18 cellular contexts compared by ENCODE assay signal in genomic region chr19:3142938-3143337, GRCh38. TPM values are rescaled to one million over a fixed set of nuclear protein-coding genes. Genes with fewer than 3 reads are reported as not detected.
DNase-seq lines count a peak whose midpoint lies in the region; ATAC-seq and TF ChIP-seq lines count a peak whose summit lies in the region.
"Had no signal": no experiment of that assay in that cellular context is flagged by ENCODE, and none has a peak within 500 bp of the region (broad histone marks: within the 10 kb centered on the region; RNA-seq: fewer than 3 reads in every experiment).

No MANE protein-coding gene starts in this region.

- POLR2A ChIA-PET in activated naive CD8-positive, alpha-beta T cell treated with anti-CD3 and anti-CD28 coated beads, Interleukin-2, amount 10 ng/mL, durations not matched to agents 7 days and 5 days (lab: Charles Lee), result interaction anchor here (0.5 to 1.0 kb wide), 2 partner anchors 12 to 178 kb away, joined by 3 to 5 read pairs; no protein-coding TSS in a partner anchor

- no peaks in the 10 kb centered on the region for H3K27me3 ChIP-seq in RWPE2 (ENCODE audit: insufficient read depth, poor library complexity, severe bottlenecking)
- no peaks in the 10 kb centered on the region for H3K27me3 ChIP-seq in esophagus (ENCODE audit: control insufficient read depth in 1 of 2, insufficient read depth in 2 of 2, low read length in 2 of 2)
- peaks cover 0 to 7% (median 0%) of the 10 kb centered on the region in 7 donors for H3K27me3 ChIP-seq in spleen (replicated peaks in 1 of 7)
- H3K27me3 ChIP-seq: thyroid gland had no signal

- DNase-seq in activated naive CD8-positive, alpha-beta T cell treated with anti-CD3 and anti-CD28 coated beads, Interleukin-2, amount 10 ng/mL, durations not matched to agents 7 days and 5 days, result no peak
- no peak for DNase-seq in activated naive CD8-positive, alpha-beta T cell treated with anti-CD3 and anti-CD28 coated beads for 36 hours
- no peak for DNase-seq in RWPE2 (ENCODE audit: low spot score)
- DNase-seq in spleen, result peak; percentile 24
- DNase-seq in glutamatergic neuron, result no peak
- DNase-seq in LoVo (ENCODE audit: low spot score), result no peak
- DNase-seq: activated CD4-positive, alpha-beta T cell treated with anti-CD3 and anti-CD28 coated beads, Interleukin-2, amount 10 ng/mL, durations not matched to agents 24 days and 14 days; anterior cingulate cortex; COR-L47; naive B cell; T-helper 9 cell; thyroid gland had no signal

- TF ChIP-seq CTCF in RWPE2 (IDR thresholded peaks at IDR 0.05; ENCODE audit: poor library complexity, severe bottlenecking), result no peak
- TF ChIP-seq CTCF in spleen (IDR thresholded peaks at IDR 0.05 in 8 of 11, conservative IDR thresholded peaks at IDR 0.05 in 3 of 11), result no peak
- TF ChIP-seq CTCF in glutamatergic neuron (IDR thresholded peaks at IDR 0.05; ENCODE audit: partially characterized antibody, unreplicated experiment), result no peak

- H3K27me3 Mint-ChIP-seq in activated naive CD8-positive, alpha-beta T cell treated with anti-CD3 and anti-CD28 coated beads, Interleukin-2, amount 10 ng/mL, durations not matched to agents 7 days and 5 days, result no peaks in the 10 kb centered on the region
- H3K27me3 Mint-ChIP-seq in activated naive CD8-positive, alpha-beta T cell treated with anti-CD3 and anti-CD28 coated beads for 36 hours, result peaks cover 2% of the 10 kb centered on the region
- no peaks in the 10 kb centered on the region for H3K27me3 Mint-ChIP-seq in glutamatergic neuron (ENCODE audit: unreplicated experiment)
- H3K27me3 Mint-ChIP-seq: activated CD4-positive, alpha-beta T cell treated with anti-CD3 and anti-CD28 coated beads, Interleukin-2, amount 10 ng/mL, durations not matched to agents 24 days and 14 days had no signal

- H3K4me3 Mint-ChIP-seq in activated naive CD8-positive, alpha-beta T cell treated with anti-CD3 and anti-CD28 coated beads, Interleukin-2, amount 10 ng/mL, durations not matched to agents 7 days and 5 days, result no peak overlapping the region
- H3K4me3 Mint-ChIP-seq in activated naive CD8-positive, alpha-beta T cell treated with anti-CD3 and anti-CD28 coated beads for 36 hours, result no peak overlapping the region
- H3K4me3 Mint-ChIP-seq in glutamatergic neuron (ENCODE audit: unreplicated experiment), result no peak overlapping the region

- ATAC-seq in activated naive CD8-positive, alpha-beta T cell treated with anti-CD3 and anti-CD28 coated beads, Interleukin-2, amount 10 ng/mL, durations not matched to agents 7 days and 5 days (ENCODE audit: low read depth), result no peak
- ATAC-seq in RWPE2 (ENCODE audit: low read depth), result no peak
- ATAC-seq in GM21447 (IDR thresholded peaks at IDR 0.05; ENCODE audit: unreplicated experiment), result no peak

- peaks cover 15% of the 10 kb centered on the region for H3K36me3 Mint-ChIP-seq in activated naive CD8-positive, alpha-beta T cell treated with anti-CD3 and anti-CD28 coated beads, Interleukin-2, amount 10 ng/mL, durations not matched to agents 7 days and 5 days
- peaks cover 4% of the 10 kb centered on the region for H3K36me3 Mint-ChIP-seq in activated naive CD8-positive, alpha-beta T cell treated with anti-CD3 and anti-CD28 coated beads for 36 hours
- peaks cover 8% of the 10 kb centered on the region for H3K36me3 Mint-ChIP-seq in glutamatergic neuron (ENCODE audit: unreplicated experiment)
- H3K36me3 Mint-ChIP-seq: naive B cell had no signal

- H3K9me3 Mint-ChIP-seq in activated naive CD8-positive, alpha-beta T cell treated with anti-CD3 and anti-CD28 coated beads, Interleukin-2, amount 10 ng/mL, durations not matched to agents 7 days and 5 days, result no peaks in the 10 kb centered on the region
- peaks cover 4% of the 10 kb centered on the region for H3K9me3 Mint-ChIP-seq in activated naive CD8-positive, alpha-beta T cell treated with anti-CD3 and anti-CD28 coated beads for 36 hours
- H3K9me3 Mint-ChIP-seq in glutamatergic neuron (ENCODE audit: unreplicated experiment), result peaks cover 2% of the 10 kb centered on the region
- H3K9me3 Mint-ChIP-seq: activated T-cell treated with anti-CD3 and anti-CD28 coated beads, Interleukin-2, amount 50 U/mL, for 72 hours had no signal

- H3K27ac ChIP-seq in RWPE2 (ENCODE audit: poor library complexity, severe bottlenecking) (peak overlapping the region; percentile 97), esophagus (ENCODE audit: low read depth in 2 of 2, low read length in 1 of 2) (peak overlapping the region; percentile 90 to 96), spleen (peak overlapping the region in 6 of 8 donors; percentile 77 to 90 (median 83))

- 58 to 63% methylated on average over 9 of the region's 9 CpGs for WGBS in esophagus, 2 donors
- WGBS in spleen, 5 donors, result 50 to 72% (median 57%) methylated on average over 9 of the region's 9 CpGs

- H3K36me3 ChIP-seq in RWPE2 (ENCODE audit: low read depth), result peaks cover 40% of the 10 kb centered on the region
- H3K36me3 ChIP-seq in esophagus (ENCODE audit: control insufficient read depth in 2 of 2, insufficient read depth in 2 of 2, low read length in 1 of 2), result no peaks in the 10 kb centered on the region
- no peaks in the 10 kb centered on the region for H3K36me3 ChIP-seq in spleen
- H3K36me3 ChIP-seq: thyroid gland had no signal

- peaks cover 16% of the 10 kb centered on the region for H3K4me1 ChIP-seq in RWPE2 (ENCODE audit: insufficient read depth, poor library complexity, severe bottlenecking)
- H3K4me1 ChIP-seq in esophagus (ENCODE audit: control insufficient read depth in 2 of 2, insufficient read depth in 2 of 2, low read length in 1 of 2), result peaks cover 2 to 7% of the 10 kb centered on the region in 2 donors
- H3K4me1 ChIP-seq in spleen, result peaks cover 11 to 61% (median 47%) of the 10 kb centered on the region in 6 donors

- intact Hi-C loops in spleen (cut with DNase I; ENCODE audit: low total_unique reads), result no loop called here

- H3K4me3 ChIP-seq in RWPE2 (ENCODE audit: severe bottlenecking) (no peak overlapping the region), esophagus (ENCODE audit: low read depth in 1 of 2, low read length in 2 of 2) (no peak overlapping the region), spleen (no peak overlapping the region)
- H3K4me3 ChIP-seq: thyroid gland had no signal

- peaks cover 19% of the 10 kb centered on the region for H3K4me1 Mint-ChIP-seq in activated naive CD8-positive, alpha-beta T cell treated with anti-CD3 and anti-CD28 coated beads, Interleukin-2, amount 10 ng/mL, durations not matched to agents 7 days and 5 days
- H3K4me1 Mint-ChIP-seq in activated naive CD8-positive, alpha-beta T cell treated with anti-CD3 and anti-CD28 coated beads for 36 hours, result peaks cover 14% of the 10 kb centered on the region
- H3K4me1 Mint-ChIP-seq in glutamatergic neuron (ENCODE audit: low read depth, unreplicated experiment), result no peaks in the 10 kb centered on the region

- no peaks in the 10 kb centered on the region for H3K9me3 ChIP-seq in RWPE2 (ENCODE audit: severe bottlenecking)
- no peaks in the 10 kb centered on the region for H3K9me3 ChIP-seq in esophagus (ENCODE audit: control insufficient read depth in 2 of 2, insufficient read depth in 1 of 2, low read depth in 1 of 2, low read length in 1 of 2)
- H3K9me3 ChIP-seq in spleen, result peaks cover 0 to 7% (median 0%) of the 10 kb centered on the region in 8 donors
- H3K9me3 ChIP-seq: thyroid gland had no signal

- TF ChIP-seq POLR2A in spleen (IDR thresholded peaks at IDR 0.05), result no peak

- peak overlapping the region; percentile 40 for H3K27ac Mint-ChIP-seq in activated naive CD8-positive, alpha-beta T cell treated with anti-CD3 and anti-CD28 coated beads, Interleukin-2, amount 10 ng/mL, durations not matched to agents 7 days and 5 days
- H3K27ac Mint-ChIP-seq in activated naive CD8-positive, alpha-beta T cell treated with anti-CD3 and anti-CD28 coated beads for 36 hours, result no peak overlapping the region
- no peak overlapping the region for H3K27ac Mint-ChIP-seq in glutamatergic neuron (ENCODE audit: unreplicated experiment)

RNA-seq across cellular contexts. Expression of gene GNA15, which starts 7.1 kb away (rescaled TPM):
- 10 to 100 TPM; 17.9 to 19.5 TPM for total RNA-seq in activated naive CD8-positive, alpha-beta T cell treated with anti-CD3 and anti-CD28 coated beads, Interleukin-2, amount 10 ng/mL, durations not matched to agents 7 days and 5 days
- 1 to 10 TPM; 7.5 to 7.8 TPM for total RNA-seq in activated naive CD8-positive, alpha-beta T cell treated with anti-CD3 and anti-CD28 coated beads for 36 hours
- polyA plus RNA-seq in esophagus, result 100 to 1,000 TPM; 118 to 135 TPM
- 10 to 100 TPM in 6 of 7 donors, 1 to 10 TPM in 1; 9.8 to 24.9 (median 12.7) TPM for total RNA-seq in spleen
- polyA plus RNA-seq in spleen, result 1 to 10 TPM; 3.8 to 7.6 (median 5.2) TPM
- not detected for total RNA-seq in glutamatergic neuron (ENCODE audit: unreplicated experiment)
- polyA plus RNA-seq: AG04450 had no signal

RNA-seq across cellular contexts. Expression of gene S1PR4, which starts 35.6 kb away (rescaled TPM):
- total RNA-seq in activated naive CD8-positive, alpha-beta T cell treated with anti-CD3 and anti-CD28 coated beads, Interleukin-2, amount 10 ng/mL, durations not matched to agents 7 days and 5 days, result 100 to 1,000 TPM; 133 to 134 TPM
- total RNA-seq in activated naive CD8-positive, alpha-beta T cell treated with anti-CD3 and anti-CD28 coated beads for 36 hours, result 10 to 100 TPM; 37.5 to 42.7 TPM
- polyA plus RNA-seq in esophagus, result 1 to 10 TPM; 1.5 to 2.4 TPM
- total RNA-seq in spleen, result 100 to 1,000 TPM in 2 of 7 donors, 10 to 100 TPM in 5; 46.3 to 171 (median 64.4) TPM
- 10 to 100 TPM; 44.7 to 68.9 (median 59.6) TPM for polyA plus RNA-seq in spleen
- not detected for total RNA-seq in glutamatergic neuron (ENCODE audit: unreplicated experiment)
- total RNA-seq: G401, HT-29 had no signal
- polyA plus RNA-seq: AG04450 had no signal

RNA-seq across cellular contexts. Expression of gene NCLN, which starts 42.8 kb away (rescaled TPM):
- total RNA-seq in activated naive CD8-positive, alpha-beta T cell treated with anti-CD3 and anti-CD28 coated beads, Interleukin-2, amount 10 ng/mL, durations not matched to agents 7 days and 5 days, result 10 to 100 TPM; 51.1 to 53.8 TPM
- 10 to 100 TPM; 86.5 to 91.3 TPM for total RNA-seq in activated naive CD8-positive, alpha-beta T cell treated with anti-CD3 and anti-CD28 coated beads for 36 hours
- polyA plus RNA-seq in esophagus, result 10 to 100 TPM; 23.9 to 24.9 TPM
- 10 to 100 TPM; 37.8 to 59.2 (median 47.1) TPM for total RNA-seq in spleen
- polyA plus RNA-seq in spleen, result 10 to 100 TPM; 41.4 to 89.5 (median 79.6) TPM
- 54.4 TPM for total RNA-seq in glutamatergic neuron (ENCODE audit: unreplicated experiment)

RNA-seq across cellular contexts. Expression of gene GNA11, which starts 48.8 kb away (rescaled TPM):
- total RNA-seq in activated naive CD8-positive, alpha-beta T cell treated with anti-CD3 and anti-CD28 coated beads, Interleukin-2, amount 10 ng/mL, durations not matched to agents 7 days and 5 days, result under 1 TPM; 0.44 to 0.71 TPM
- total RNA-seq in activated naive CD8-positive, alpha-beta T cell treated with anti-CD3 and anti-CD28 coated beads for 36 hours, result 1 to 10 TPM; 4.5 to 4.6 TPM
- polyA plus RNA-seq in esophagus (10 to 100 TPM; 18.5 to 20.0 TPM), spleen (10 to 100 TPM in 1 of 3 donors, 1 to 10 TPM in 2; 5.1 to 22.7 (median 6.1) TPM)
- total RNA-seq in spleen (10 to 100 TPM; 22.6 to 41.5 (median 33.4) TPM), glutamatergic neuron (ENCODE audit: unreplicated experiment) (32.4 TPM)

Comparison
In these comparisons a context has a peak if more than half of its experiments do, and no peak if none do; other contexts are left out.
1. RNA of gene S1PR4, which starts 35.6 kb away (total RNA-seq): 133 to 134 TPM in activated naive CD8-positive, alpha-beta T cell treated with anti-CD3 and anti-CD28 coated beads, Interleukin-2, amount 10 ng/mL, durations not matched to agents 7 days and 5 days, 46.3 to 171 TPM in spleen and 37.5 to 42.7 TPM in activated naive CD8-positive, alpha-beta T cell treated with anti-CD3 and anti-CD28 coated beads for 36 hours; not detected in glutamatergic neuron (single experiment); every median in the first group is over 10 times any median in the second.
2. Peak in every context shown above with its lines, with median percentiles within 50 percentile points of each other: H3K27ac ChIP-seq.